In the genomic region with DNA sequence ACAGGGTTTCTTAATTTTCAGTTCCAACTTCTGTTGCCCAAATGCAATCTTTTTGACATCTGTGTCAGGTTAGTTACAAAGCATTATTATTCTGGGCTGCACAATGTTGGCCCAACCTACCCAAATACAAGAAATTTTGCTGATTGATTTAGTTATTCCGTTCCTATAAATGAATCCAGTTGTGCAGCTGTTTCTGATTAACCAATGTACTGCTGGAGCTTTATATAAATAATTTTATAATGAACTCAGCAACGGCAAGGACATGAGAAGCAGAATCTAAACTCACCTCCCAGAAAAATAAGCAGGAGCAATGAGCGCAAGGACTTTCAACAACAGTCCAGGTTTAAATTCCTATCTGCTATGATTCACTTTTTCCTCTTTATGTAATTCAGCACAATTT, we compare ENCODE assay signal across 18 cellular contexts.
"Had no signal": no experiment of that assay in that cellular context is flagged by ENCODE, and none has a peak within 500 bp of the region (broad histone marks: within the 10 kb centered on the region; RNA-seq: fewer than 3 reads in every experiment).

No MANE protein-coding gene starts in this region.

- H3K27me3 ChIP-seq: gastroesophageal sphincter, neutrophil, thyroid gland had no signal

- H3K4me3 ChIP-seq: coronary artery, gastroesophageal sphincter, thyroid gland had no signal

- H3K36me3 ChIP-seq: thyroid gland had no signal

- DNase-seq: activated CD4-positive, alpha-beta T cell treated with anti-CD3 and anti-CD28 coated beads, Interleukin-2, amount 50 U/mL, for 4 hours; activated CD8-positive, alpha-beta memory T cell treated with anti-CD3 and anti-CD28 coated beads, Interleukin-2, amount 10 ng/mL, durations not matched to agents 7 days and 5 days; activated gamma-delta T cell; activated T-cell treated with anti-CD3 and anti-CD28 coated beads, Interleukin-2, amount 50 U/mL, for 4 hours; aorta; effector CD8-positive, alpha-beta T cell; kidney glomerular epithelial cell; naive B cell; posterior cingulate gyrus; SHP77 treated with DMSO at 0.1 percent for 48 hours; small intestine; thyroid gland had no signal

- ATAC-seq: activated CD4-positive, CD25-positive, alpha-beta regulatory T cell treated with anti-CD3 and anti-CD28 coated beads, Interleukin-2, amount 50 U/mL, for 24 hours; activated CD8-positive, alpha-beta memory T cell treated with anti-CD3 and anti-CD28 coated beads, Interleukin-2, amount 10 ng/mL, durations not matched to agents 7 days and 5 days; activated T-cell treated with anti-CD3 and anti-CD28 coated beads, Interleukin-2, amount 50 U/mL, for 4 hours; gastroesophageal sphincter had no signal

- H3K27ac Mint-ChIP-seq: activated CD8-positive, alpha-beta memory T cell treated with anti-CD3 and anti-CD28 coated beads, Interleukin-2, amount 10 ng/mL, durations not matched to agents 7 days and 5 days; activated naive CD8-positive, alpha-beta T cell; mesothelial cell of epicardium had no signal

- H3K4me3 Mint-ChIP-seq: activated CD8-positive, alpha-beta memory T cell treated with anti-CD3 and anti-CD28 coated beads, Interleukin-2, amount 10 ng/mL, durations not matched to agents 7 days and 5 days; activated naive CD8-positive, alpha-beta T cell; activated T-cell treated with anti-CD3 and anti-CD28 coated beads, Interleukin-2, amount 50 U/mL, for 4 hours; mesothelial cell of epicardium; naive B cell had no signal

- H3K27ac ChIP-seq: coronary artery, neutrophil, thyroid gland had no signal

- H3K27me3 Mint-ChIP-seq: activated CD8-positive, alpha-beta memory T cell treated with anti-CD3 and anti-CD28 coated beads, Interleukin-2, amount 10 ng/mL, durations not matched to agents 7 days and 5 days; activated naive CD8-positive, alpha-beta T cell; naive B cell had no signal

- H3K4me1 ChIP-seq: thyroid gland had no signal

- H3K9me3 ChIP-seq: gastroesophageal sphincter, neutrophil, thyroid gland had no signal
